In the genomic region with DNA sequence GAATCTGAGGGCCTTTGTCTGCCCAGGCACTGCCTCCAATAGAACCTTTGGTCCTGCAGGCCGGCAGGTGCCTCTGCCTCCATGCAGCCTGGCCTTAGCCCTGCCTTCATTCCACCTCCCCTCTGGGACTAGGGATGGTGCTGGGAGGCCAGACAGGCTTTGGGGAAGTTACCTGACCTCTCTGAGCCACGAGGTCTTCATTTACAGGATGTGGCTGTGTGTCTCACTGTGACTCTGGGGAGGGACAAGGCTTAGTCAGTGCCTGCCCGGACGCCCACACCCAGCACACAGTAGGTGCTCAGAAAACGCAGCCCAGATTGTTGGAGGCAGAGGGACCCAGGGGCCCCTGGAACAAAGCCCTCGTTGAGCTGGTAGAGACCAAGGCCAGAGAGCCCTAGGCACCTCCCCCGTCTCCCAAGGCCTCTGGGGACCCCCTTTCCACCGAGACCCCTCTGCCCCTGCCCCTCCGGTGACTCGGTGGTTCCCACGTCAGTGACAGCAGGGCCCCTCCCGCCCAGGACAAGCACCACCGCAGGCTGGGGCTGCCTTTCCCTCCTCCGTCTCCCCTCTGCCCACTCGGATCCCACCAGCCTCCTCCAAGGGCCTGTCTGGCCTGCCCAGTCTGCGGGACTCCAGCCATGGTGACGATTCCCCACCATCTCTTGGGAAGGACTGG, we compare ENCODE assay signal across 13 cellular contexts. TPM values are rescaled to one million over a fixed set of nuclear protein-coding genes. Genes with fewer than 3 reads are reported as not detected.
DNase-seq lines count a peak whose midpoint lies in the region; ATAC-seq and TF ChIP-seq lines count a peak whose summit lies in the region.
"Had no signal": no experiment of that assay in that cellular context is flagged by ENCODE, and none has a peak within 500 bp of the region (broad histone marks: within the 10 kb centered on the region; RNA-seq: fewer than 3 reads in every experiment).

No MANE protein-coding gene starts in this region.

- intact Hi-C loops in CD14-positive monocyte (cut with micrococcal nuclease) (loop anchor here (5.0 to 10.0 kb wide), 3 partner anchors 51 to 68 kb away; a partner anchor contains a TSS), mucosa of descending colon (cut with DNase I, micrococcal nuclease) (no loop called here), stomach (cut with DNase I; ENCODE audit: low total_unique reads) (no loop called here)

- H3K4me3 Mint-ChIP-seq in CD14-positive monocyte = no peak overlapping the region
- H3K4me3 Mint-ChIP-seq: CD8-positive, alpha-beta T cell; naive thymus-derived CD8-positive, alpha-beta T cell had no signal

- H3K4me1 ChIP-seq in HEK293 (ENCODE audit: control insufficient read depth, insufficient read depth, low read length) (no peaks in the 10 kb centered on the region), mucosa of descending colon (ENCODE audit: low read depth) (peaks cover 35% of the 10 kb centered on the region), stomach (peaks cover 14 to 66% (median 46%) of the 10 kb centered on the region in 4 donors)

- DNase-seq in CD14-positive monocyte (ENCODE audit: low spot score) (peak; percentile 79), WERI-Rb-1 (no peak), mucosa of descending colon (peak in 1 of 3 donors; percentile 39), stomach (no peak), NCI-H2196 treated with DMSO at 0.1 percent for 48 hours (lab: John Stamatoyannopoulos, UW; ENCODE audit: unreplicated experiment) (no peak)
- DNase-seq: activated naive CD4-positive, alpha-beta T cell; CD8-positive, alpha-beta T cell; naive thymus-derived CD8-positive, alpha-beta T cell; NCI-H1105 treated with DMSO at 0.1 percent for 48 hours; T-helper 9 cell had no signal

- no peak for TF ChIP-seq POLR2A in stomach (IDR thresholded peaks at IDR 0.05)

- H3K27ac Mint-ChIP-seq in CD14-positive monocyte = peak overlapping the region in 4 of 7 donors; percentile 18 to 77 (median 53)
- H3K27ac Mint-ChIP-seq: CD8-positive, alpha-beta T cell had no signal

- no peak overlapping the region for H3K27ac ChIP-seq in HEK293 (ENCODE audit: extremely low read depth, low read depth, low read length)
- peak overlapping the region; percentile 18; the same call in 1 of the 2 replicates for H3K27ac ChIP-seq in WERI-Rb-1
- peak overlapping the region in 1 of 5 donors; percentile 61 for H3K27ac ChIP-seq in stomach

- TF ChIP-seq CTCF in CD14-positive monocyte (IDR thresholded peaks at IDR 0.05) (no peak), HEK293 (tag by site-specific recombination; IDR thresholded peaks at IDR 0.05) (no peak), WERI-Rb-1 (IDR thresholded peaks at IDR 0.05; ENCODE audit: low read depth, low read length) (no peak), mucosa of descending colon (IDR thresholded peaks at IDR 0.05) (no peak), stomach (IDR thresholded peaks at IDR 0.05) (no peak)

- peaks cover 0 to 4% (median 2%) of the 10 kb centered on the region in 3 donors for H3K27me3 Mint-ChIP-seq in CD14-positive monocyte (ENCODE audit: low read depth in 3 of 3)

- POLR2A ChIA-PET in HEK293 (lab: Yijun Ruan, JAX) = no interaction called here

- TF ChIP-seq EP300 in stomach (IDR thresholded peaks at IDR 0.05) = no peak

- ATAC-seq in mucosa of descending colon (peak; percentile 16), GM19452 (IDR thresholded peaks at IDR 0.05; ENCODE audit: unreplicated experiment) (no peak), GM19324 (IDR thresholded peaks at IDR 0.05; ENCODE audit: low FRiP score, unreplicated experiment) (no peak)
- ATAC-seq: CD8-positive, alpha-beta T cell; naive thymus-derived CD8-positive, alpha-beta T cell had no signal

- peaks cover 39% of the 10 kb centered on the region for H3K4me1 Mint-ChIP-seq in CD14-positive monocyte

- no peaks in the 10 kb centered on the region for H3K27me3 ChIP-seq in WERI-Rb-1 (ENCODE audit: insufficient read depth, low read depth, severe bottlenecking)
- no peaks in the 10 kb centered on the region for H3K27me3 ChIP-seq in stomach

- WGBS in stomach, 5 donors = 75 to 83% (median 79%) methylated on average over 9 to 17 of the region's 17 CpGs

- H3K36me3 Mint-ChIP-seq in CD14-positive monocyte = peaks cover 0 to 3% of the 10 kb centered on the region in 2 donors
- H3K36me3 Mint-ChIP-seq: CD8-positive, alpha-beta T cell; naive thymus-derived CD8-positive, alpha-beta T cell had no signal

- no peaks in the 10 kb centered on the region for H3K36me3 ChIP-seq in HEK293 (ENCODE audit: control insufficient read depth in 2 of 2, insufficient read depth in 1 of 2, low read length in 2 of 2)
- H3K36me3 ChIP-seq in WERI-Rb-1 = no peaks in the 10 kb centered on the region
- no peaks in the 10 kb centered on the region for H3K36me3 ChIP-seq in mucosa of descending colon (ENCODE audit: low read depth)
- no peaks in the 10 kb centered on the region for H3K36me3 ChIP-seq in stomach

- no peak overlapping the region for H3K4me3 ChIP-seq in HEK293 (ENCODE audit: low read depth, low read length)
- H3K4me3 ChIP-seq in WERI-Rb-1 (ENCODE audit: low read depth, low read length) = no peak overlapping the region
- H3K4me3 ChIP-seq in mucosa of descending colon = no peak overlapping the region
- H3K4me3 ChIP-seq in stomach = no peak overlapping the region

- H3K9me3 ChIP-seq in HEK293 (ENCODE audit: control insufficient read depth, insufficient read depth, low read depth, low read length) (no peaks in the 10 kb centered on the region), WERI-Rb-1 (ENCODE audit: severe bottlenecking) (no peaks in the 10 kb centered on the region), mucosa of descending colon (no peaks in the 10 kb centered on the region), stomach (no peaks in the 10 kb centered on the region)

- peaks cover 0 to 1% (median 0%) of the 10 kb centered on the region in 7 donors for H3K9me3 Mint-ChIP-seq in CD14-positive monocyte
- H3K9me3 Mint-ChIP-seq: CD8-positive, alpha-beta T cell; naive thymus-derived CD8-positive, alpha-beta T cell had no signal

- CTCF ChIA-PET in HEK293 (lab: Yijun Ruan, JAX) = interaction anchor here (1.4 kb wide), 1 partner anchor 130 kb away, joined by 5 read pairs; no protein-coding TSS in a partner anchor

TF ChIP-seq in HEK293, 187 proteins besides CTCF, POLR2A, EP300 and RAD21 (continues in another document):
- TF ChIP-seq, protein P1, sequence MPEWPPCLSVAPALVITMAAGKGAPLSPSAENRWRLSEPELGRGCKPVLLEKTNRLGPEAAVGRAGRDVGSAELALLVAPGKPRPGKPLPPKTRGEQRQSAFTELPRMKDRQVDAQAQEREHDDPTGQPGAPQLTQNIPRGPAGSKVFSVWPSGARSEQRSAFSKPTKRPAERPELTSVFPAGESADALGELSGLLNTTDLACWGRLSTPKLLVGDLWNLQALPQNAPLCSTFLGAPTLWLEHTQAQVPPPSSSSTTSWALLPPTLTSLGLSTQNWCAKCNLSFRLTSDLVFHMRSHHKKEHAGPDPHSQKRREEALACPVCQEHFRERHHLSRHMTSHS (tag by site-specific recombination; IDR thresholded peaks at IDR 0.05) = no peak
- no peak for TF ChIP-seq MYNN (tag by site-specific recombination; IDR thresholded peaks at IDR 0.05; ENCODE audit: borderline replicate concordance)
- TF ChIP-seq ZNF335 (tag by site-specific recombination; conservative IDR thresholded peaks at IDR 0.05) = peak; percentile 85
- TF ChIP-seq ZNF664 (tag by site-specific recombination; IDR thresholded peaks at IDR 0.05) = peak; percentile 57; the same call in 1 of the 2 replicates
- TF ChIP-seq, protein P2, sequence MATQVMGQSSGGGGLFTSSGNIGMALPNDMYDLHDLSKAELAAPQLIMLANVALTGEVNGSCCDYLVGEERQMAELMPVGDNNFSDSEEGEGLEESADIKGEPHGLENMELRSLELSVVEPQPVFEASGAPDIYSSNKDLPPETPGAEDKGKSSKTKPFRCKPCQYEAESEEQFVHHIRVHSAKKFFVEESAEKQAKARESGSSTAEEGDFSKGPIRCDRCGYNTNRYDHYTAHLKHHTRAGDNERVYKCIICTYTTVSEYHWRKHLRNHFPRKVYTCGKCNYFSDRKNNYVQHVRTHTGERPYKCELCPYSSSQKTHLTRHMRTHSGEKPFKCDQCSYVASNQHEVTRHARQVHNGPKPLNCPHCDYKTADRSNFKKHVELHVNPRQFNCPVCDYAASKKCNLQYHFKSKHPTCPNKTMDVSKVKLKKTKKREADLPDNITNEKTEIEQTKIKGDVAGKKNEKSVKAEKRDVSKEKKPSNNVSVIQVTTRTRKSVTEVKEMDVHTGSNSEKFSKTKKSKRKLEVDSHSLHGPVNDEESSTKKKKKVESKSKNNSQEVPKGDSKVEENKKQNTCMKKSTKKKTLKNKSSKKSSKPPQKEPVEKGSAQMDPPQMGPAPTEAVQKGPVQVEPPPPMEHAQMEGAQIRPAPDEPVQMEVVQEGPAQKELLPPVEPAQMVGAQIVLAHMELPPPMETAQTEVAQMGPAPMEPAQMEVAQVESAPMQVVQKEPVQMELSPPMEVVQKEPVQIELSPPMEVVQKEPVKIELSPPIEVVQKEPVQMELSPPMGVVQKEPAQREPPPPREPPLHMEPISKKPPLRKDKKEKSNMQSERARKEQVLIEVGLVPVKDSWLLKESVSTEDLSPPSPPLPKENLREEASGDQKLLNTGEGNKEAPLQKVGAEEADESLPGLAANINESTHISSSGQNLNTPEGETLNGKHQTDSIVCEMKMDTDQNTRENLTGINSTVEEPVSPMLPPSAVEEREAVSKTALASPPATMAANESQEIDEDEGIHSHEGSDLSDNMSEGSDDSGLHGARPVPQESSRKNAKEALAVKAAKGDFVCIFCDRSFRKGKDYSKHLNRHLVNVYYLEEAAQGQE (tag by site-specific recombination; IDR thresholded peaks at IDR 0.05) = no peak
- TF ChIP-seq REPIN1 (tag by site-specific recombination; IDR thresholded peaks at IDR 0.05; ENCODE audit: low read depth) = no peak
- TF ChIP-seq YY1 (tag by site-specific recombination; IDR thresholded peaks at IDR 0.05) = no peak
- TF ChIP-seq ZNF239 (tag by site-specific recombination; IDR thresholded peaks at IDR 0.05) = no peak
- TF ChIP-seq IKZF3 (tag by site-specific recombination; IDR thresholded peaks at IDR 0.05) = no peak
- TF ChIP-seq SP7 (tag by site-specific recombination; IDR thresholded peaks at IDR 0.05) = no peak
- TF ChIP-seq ZIC2 (tag by site-specific recombination; IDR thresholded peaks at IDR 0.05) = no peak
- TF ChIP-seq ZNF701 (tag by site-specific recombination; IDR thresholded peaks at IDR 0.05) = no peak
- TF ChIP-seq ZNF292 (tag by site-specific recombination; IDR thresholded peaks at IDR 0.05; ENCODE audit: borderline replicate concordance, low read depth) = no peak
- no peak for TF ChIP-seq ZNF133 (tag by site-specific recombination; IDR thresholded peaks at IDR 0.05)
- no peak for TF ChIP-seq ZNF324 (tag by site-specific recombination; IDR thresholded peaks at IDR 0.05)
- TF ChIP-seq ZNF211 (tag by site-specific recombination; IDR thresholded peaks at IDR 0.05; ENCODE audit: low read depth) = no peak
- no peak for TF ChIP-seq ZNF10 (tag by site-specific recombination; IDR thresholded peaks at IDR 0.05)

RNA-seq across cellular contexts. Expression of a gene that starts 46.9 kb away (rescaled TPM):
- polyA plus RNA-seq in CD14-positive monocyte (1 to 10 TPM; 2.2 to 2.8 TPM), stomach (100 to 1,000 TPM in 1 of 3 donors, 10 to 100 TPM in 2; 44.8 to 113 (median 79.2) TPM)
- total RNA-seq in mucosa of descending colon (10 to 100 TPM; 15.9 to 43.4 (median 18.9) TPM), stomach (1,000 to 10,000 TPM in 1 of 5 donors, 10 to 100 TPM in 4; 20.9 to 1,085 (median 42.0) TPM)
- total RNA-seq: CD8-positive, alpha-beta T cell had no signal

Comparison
In these comparisons a context has a peak if more than half of its experiments do, and no peak if none do; other contexts are left out.
1. intact Hi-C loops: an anchor here in CD14-positive monocyte (5.0 to 10.0 kb wide); none called in mucosa of descending colon and stomach.